Comparison of ENCODE assay signal across 8 cellular contexts in the genomic region with DNA sequence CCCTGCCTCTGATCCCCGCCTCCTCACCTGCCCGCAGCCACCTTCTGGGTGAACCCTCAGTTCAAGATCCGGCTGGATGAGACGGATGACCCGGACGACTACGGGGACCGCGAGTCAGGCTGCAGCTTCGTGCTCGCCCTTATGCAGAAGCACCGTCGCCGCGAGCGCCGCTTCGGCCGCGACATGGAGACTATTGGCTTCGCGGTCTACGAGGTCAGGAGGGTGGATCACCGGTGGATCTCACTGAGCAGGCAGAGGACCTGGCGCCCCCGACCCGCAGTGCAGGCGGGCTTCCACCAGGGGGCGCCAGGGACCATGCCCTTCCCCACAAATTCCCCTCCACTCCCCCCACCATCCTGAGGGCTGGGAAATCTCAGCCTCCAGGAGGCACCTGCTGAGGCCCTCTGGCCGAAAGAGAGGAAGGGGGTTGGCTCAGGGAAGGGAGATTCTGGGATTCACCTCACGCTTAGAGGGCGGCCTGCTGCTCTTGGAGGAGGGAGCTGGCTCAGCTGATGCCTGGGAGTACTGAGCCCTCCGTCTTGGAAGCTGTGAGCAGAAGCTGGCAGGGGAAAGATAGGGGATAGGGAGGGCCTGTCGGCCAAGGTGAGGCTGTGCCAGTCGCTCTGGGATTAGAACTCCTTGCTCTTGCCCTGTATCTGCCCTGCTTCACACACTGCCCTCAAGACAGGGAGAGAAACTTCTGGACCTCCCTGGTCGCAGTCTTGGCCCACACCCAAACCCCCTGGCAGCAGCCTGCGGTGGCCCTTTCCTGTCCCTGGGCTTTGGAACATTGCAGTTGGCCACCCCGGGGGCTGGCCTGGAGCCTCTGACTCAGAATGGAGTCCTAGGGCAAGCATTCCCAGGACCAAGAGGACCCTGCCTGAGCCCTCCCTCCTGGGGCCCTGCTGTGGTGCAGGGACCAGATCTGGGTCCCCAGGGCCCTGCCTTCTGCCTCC. TPM values are rescaled to one million over a fixed set of nuclear protein-coding genes. Genes with fewer than 3 reads are reported as not detected.
A peak's percentile ranks its signal among the peaks of the same experiment; 100 is the strongest.
DNase-seq lines count a peak whose midpoint lies in the region; ATAC-seq and TF ChIP-seq lines count a peak whose summit lies in the region.

No MANE protein-coding gene starts in this region.

- H3K36me3 Mint-ChIP-seq in T-helper 17 cell (ENCODE audit: low read depth): peaks cover 6% of the 10 kb centered on the region
- H3K36me3 Mint-ChIP-seq in stimulated activated naive B cell treated with anti-CD40 and anti-IgM and Interleukin-4, amounts not matched to agents 10 μg/mL and 1 μg/mL and 100 μg/mL, for 72 hours: peaks cover 56 to 61% of the 10 kb centered on the region in 2 donors

- H3K4me3 Mint-ChIP-seq in T-helper 17 cell: no peak overlapping the region
- no peak overlapping the region for H3K4me3 Mint-ChIP-seq in stimulated activated naive B cell treated with anti-CD40 and anti-IgM and Interleukin-4, amounts not matched to agents 10 μg/mL and 1 μg/mL and 100 μg/mL, for 72 hours

- no peaks in the 10 kb centered on the region for H3K9me3 Mint-ChIP-seq in stimulated activated naive B cell treated with anti-CD40 and anti-IgM and Interleukin-4, amounts not matched to agents 10 μg/mL and 1 μg/mL and 100 μg/mL, for 72 hours

- ATAC-seq in T-helper 17 cell (peak; percentile 73), left colon (peak; percentile 21), HG03196 (IDR thresholded peaks at IDR 0.05; ENCODE audit: unreplicated experiment) (no peak), HG03097 (IDR thresholded peaks at IDR 0.05; ENCODE audit: low FRiP score, unreplicated experiment) (no peak)
- peak; percentile 73 to 74 for ATAC-seq in stimulated activated naive B cell treated with anti-CD40 and anti-IgM and Interleukin-4, amounts not matched to agents 10 μg/mL and 1 μg/mL and 100 μg/mL, for 72 hours (replicated peaks)

- no peak overlapping the region for H3K4me3 ChIP-seq in HFF-Myc (replicated peaks; ENCODE audit: low read depth, low read length)

- peak overlapping the region; percentile 37 for H3K27ac Mint-ChIP-seq in T-helper 17 cell
- peak overlapping the region; percentile 51 for H3K27ac Mint-ChIP-seq in stimulated activated naive B cell treated with anti-CD40 and anti-IgM and Interleukin-4, amounts not matched to agents 10 μg/mL and 1 μg/mL and 100 μg/mL, for 72 hours

- DNase-seq in COLO829 (ENCODE audit: low spot score) (peak; percentile 43), HFF-Myc (ENCODE audit: extremely low read depth, low read depth) (no peak), T-helper 17 cell (peak; percentile 30 to 44 (median 41)), caudate nucleus (lab: John Stamatoyannopoulos, UW) (peak in 31 of 61 donors; percentile 11 to 87 (median 38)), left colon (peak in 1 of 2 donors; percentile 24)
- DNase-seq in stimulated activated naive B cell treated with anti-CD40 and anti-IgM and Interleukin-4, amounts not matched to agents 10 μg/mL and 1 μg/mL and 100 μg/mL, for 72 hours: no peak

- H3K27ac ChIP-seq in caudate nucleus (ENCODE audit: low read depth, low read length): peak overlapping the region; percentile 30

- intact Hi-C loops in left colon (cut with DNase I, micrococcal nuclease): no loop called here

- TF ChIP-seq CTCF in HFF-Myc (IDR thresholded peaks at IDR 0.05; ENCODE audit: low read depth, low read length, missing control alignments): peak; percentile 93

- H3K9me3 ChIP-seq in T-helper 17 cell (ENCODE audit: control insufficient read depth, low read length, poor library complexity, severe bottlenecking): no peaks in the 10 kb centered on the region

- no peaks in the 10 kb centered on the region for H3K27me3 Mint-ChIP-seq in T-helper 17 cell
- no peaks in the 10 kb centered on the region for H3K27me3 Mint-ChIP-seq in stimulated activated naive B cell treated with anti-CD40 and anti-IgM and Interleukin-4, amounts not matched to agents 10 μg/mL and 1 μg/mL and 100 μg/mL, for 72 hours

- peaks cover 9% of the 10 kb centered on the region for H3K4me1 Mint-ChIP-seq in T-helper 17 cell
- peaks cover 5 to 22% of the 10 kb centered on the region in 2 donors for H3K4me1 Mint-ChIP-seq in stimulated activated naive B cell treated with anti-CD40 and anti-IgM and Interleukin-4, amounts not matched to agents 10 μg/mL and 1 μg/mL and 100 μg/mL, for 72 hours

RNA-seq across cellular contexts. Expression of a gene that starts 23.2 kb away (rescaled TPM):
- total RNA-seq in T-helper 17 cell (100 to 1,000 TPM; 154 to 190 TPM), left colon (100 to 1,000 TPM; 316 to 367 TPM)

RNA-seq across cellular contexts. Expression of a gene that starts 34.9 kb away (rescaled TPM):
- total RNA-seq in T-helper 17 cell (under 1 TPM in 1 of 2 donors, not detected in 1; 0.68 TPM), left colon (not detected)

RNA-seq across cellular contexts. Expression of a gene that starts 56.8 kb away (rescaled TPM):
- total RNA-seq in T-helper 17 cell: 10 to 100 TPM; 13.0 to 15.4 TPM
- 1 to 10 TPM; 4.3 to 9.8 TPM for total RNA-seq in left colon

Comparison
In these comparisons a context has a peak if more than half of its experiments do, and no peak if none do; other contexts are left out.
1. DNase-seq: peak in COLO829 (single experiment), T-helper 17 cell (3 of 3) and caudate nucleus (31 of 61); none in HFF-Myc (single experiment) and stimulated activated naive B cell treated with anti-CD40 and anti-IgM and Interleukin-4, amounts not matched to agents 10 μg/mL and 1 μg/mL and 100 μg/mL, for 72 hours (single experiment).
2. ATAC-seq: peak in T-helper 17 cell (single experiment), left colon (single experiment) and stimulated activated naive B cell treated with anti-CD40 and anti-IgM and Interleukin-4, amounts not matched to agents 10 μg/mL and 1 μg/mL and 100 μg/mL, for 72 hours (2 of 2); none in HG03196 (single experiment) and HG03097 (single experiment).